22 cellular contexts compared by ENCODE assay signal in the genomic region with DNA sequence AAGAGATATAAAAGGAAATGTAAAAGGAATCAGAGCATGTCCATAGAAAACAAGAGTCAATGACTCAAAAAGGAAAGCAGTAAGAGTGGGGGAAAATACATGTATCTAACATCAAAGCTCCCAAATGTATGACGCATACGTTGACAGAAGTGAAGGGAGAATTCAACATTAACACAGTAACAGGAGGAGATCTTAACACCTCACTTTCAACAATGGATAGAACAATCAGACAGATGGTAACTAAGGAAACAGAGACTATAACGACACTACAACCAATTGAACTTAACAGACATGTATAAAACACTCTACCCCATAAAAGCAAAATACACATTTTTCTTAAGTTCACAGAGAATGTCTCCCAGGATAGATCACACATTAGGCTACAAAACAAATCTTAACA.
"Had no signal": no experiment of that assay in that cellular context is flagged by ENCODE, and none has a peak within 500 bp of the region (broad histone marks: within the 10 kb centered on the region; RNA-seq: fewer than 3 reads in every experiment).

No MANE protein-coding gene starts in this region.

- H3K27ac Mint-ChIP-seq: naive B cell; nephron; stimulated activated effector memory CD8-positive, alpha-beta T cell treated with anti-CD3 and anti-CD28 coated beads, Interleukin-12 subunit alpha, Interleukin-12 subunit beta, amount 100 ng/mL, for 72 hours had no signal

- H3K4me3 Mint-ChIP-seq: naive B cell; nephron; stimulated activated effector memory CD8-positive, alpha-beta T cell treated with anti-CD3 and anti-CD28 coated beads, Interleukin-12 subunit alpha, Interleukin-12 subunit beta, amount 100 ng/mL, for 72 hours had no signal

- H3K27me3 ChIP-seq: heart left ventricle, right lobe of liver, suprapubic skin, thyroid gland, upper lobe of left lung, uterus had no signal

- ATAC-seq: heart left ventricle; left colon; left ventricle myocardium superior; right lobe of liver; stimulated activated effector memory CD8-positive, alpha-beta T cell treated with anti-CD3 and anti-CD28 coated beads, Interleukin-12 subunit alpha, Interleukin-12 subunit beta, amount 100 ng/mL, for 72 hours; stimulated activated naive CD8-positive, alpha-beta T cell treated with anti-CD3 and anti-CD28 coated beads, Interleukin-15, Interleukin-2, amounts not matched to agents 100 U/mL and 50 U/mL, for 24 hours had no signal

- H3K36me3 ChIP-seq: heart left ventricle, prostate gland, right lobe of liver, suprapubic skin, thyroid gland, upper lobe of left lung, uterus had no signal

- H3K9me3 ChIP-seq: prostate gland, right lobe of liver, suprapubic skin, thyroid gland, upper lobe of left lung, uterus had no signal

- H3K4me1 Mint-ChIP-seq: naive B cell; stimulated activated effector memory CD8-positive, alpha-beta T cell treated with anti-CD3 and anti-CD28 coated beads, Interleukin-12 subunit alpha, Interleukin-12 subunit beta, amount 100 ng/mL, for 72 hours had no signal

- H3K9me3 Mint-ChIP-seq: nephron had no signal

- H3K27me3 Mint-ChIP-seq: naive B cell had no signal

- H3K27ac ChIP-seq: heart left ventricle, parathyroid adenoma, prostate gland, right lobe of liver, suprapubic skin, thyroid gland, upper lobe of left lung, uterus had no signal

- H3K4me1 ChIP-seq: heart left ventricle, parathyroid adenoma, prostate gland, right lobe of liver, suprapubic skin, thyroid gland, upper lobe of left lung, uterus had no signal

- DNase-seq: effector CD4-positive, alpha-beta T cell; foreskin melanocyte; heart left ventricle; hippocampal formation; left colon; left ventricle myocardium superior; mesenchymal stem cell; naive B cell; retina; right lobe of liver; stimulated activated CD4-positive, alpha-beta T cell treated with anti-CD3 and anti-CD28 coated beads, Interleukin-4, amount 100 ng/mL, for 1 hour; stimulated activated CD8-positive, alpha-beta memory T cell treated with anti-CD3 and anti-CD28 coated beads, Interleukin-4, amount 100 ng/mL, for 48 hours; stimulated activated naive CD8-positive, alpha-beta T cell treated with anti-CD3 and anti-CD28 coated beads, Interleukin-15, Interleukin-2, amounts not matched to agents 100 U/mL and 50 U/mL, for 24 hours; thyroid gland; upper lobe of left lung; uterus had no signal

- H3K4me3 ChIP-seq: heart left ventricle, lung, prostate gland, right lobe of liver, suprapubic skin, thyroid gland, upper lobe of left lung, uterus had no signal

- H3K36me3 Mint-ChIP-seq: naive B cell; stimulated activated effector memory CD8-positive, alpha-beta T cell treated with anti-CD3 and anti-CD28 coated beads, Interleukin-12 subunit alpha, Interleukin-12 subunit beta, amount 100 ng/mL, for 72 hours had no signal
